ENCODE assay signal across 21 cellular contexts in genomic region chr6:138482816-138483215, GRCh38.
"Had no signal": no experiment of that assay in that cellular context is flagged by ENCODE, and none has a peak within 500 bp of the region (broad histone marks: within the 10 kb centered on the region; RNA-seq: fewer than 3 reads in every experiment).

No MANE protein-coding gene starts in this region.

- H3K4me1 Mint-ChIP-seq: natural killer cell; stimulated activated effector memory CD8-positive, alpha-beta T cell treated with anti-CD3 and anti-CD28 coated beads, Interleukin-12 subunit alpha, Interleukin-12 subunit beta, amount 100 ng/mL, for 72 hours had no signal

- H3K9me3 Mint-ChIP-seq: effector memory CD8-positive, alpha-beta T cell; natural killer cell; stimulated activated effector memory CD8-positive, alpha-beta T cell treated with anti-CD3 and anti-CD28 coated beads, Interleukin-12 subunit alpha, Interleukin-12 subunit beta, amount 100 ng/mL, for 72 hours had no signal

- H3K4me3 ChIP-seq: left lung, pancreas, prostate gland, right atrium auricular region, testis, tibial artery, upper lobe of left lung had no signal

- H3K27ac Mint-ChIP-seq: effector memory CD8-positive, alpha-beta T cell; natural killer cell; stimulated activated effector memory CD8-positive, alpha-beta T cell treated with anti-CD3 and anti-CD28 coated beads, Interleukin-12 subunit alpha, Interleukin-12 subunit beta, amount 100 ng/mL, for 72 hours had no signal

- H3K36me3 ChIP-seq: left lung, neutrophil, pancreas, prostate gland, right atrium auricular region, tibial artery, upper lobe of left lung had no signal

- H3K36me3 Mint-ChIP-seq: natural killer cell; stimulated activated effector memory CD8-positive, alpha-beta T cell treated with anti-CD3 and anti-CD28 coated beads, Interleukin-12 subunit alpha, Interleukin-12 subunit beta, amount 100 ng/mL, for 72 hours had no signal

- H3K27ac ChIP-seq: left lung, neutrophil, pancreas, prostate gland, right atrium auricular region, testis, tibial artery, upper lobe of left lung had no signal

- DNase-seq: cerebellar nuclear complex; cortex of kidney; effector memory CD8-positive, alpha-beta T cell; erythroblast; head of caudate nucleus; kidney; left lung; natural killer cell; pancreas; stimulated activated CD4-positive, alpha-beta T cell treated with anti-CD3 and anti-CD28 coated beads, Interleukin-2, amount 100 ng/mL, for 24 hours; stimulated activated CD4-positive, alpha-beta T cell treated with anti-CD3 and anti-CD28 coated beads, Interleukin-4, amount 100 ng/mL, for 24 hours; stimulated activated naive CD8-positive, alpha-beta T cell treated with anti-CD3 and anti-CD28 coated beads, Interleukin-15, Interleukin-2, amounts not matched to agents 100 U/mL and 50 U/mL, for 24 hours; substantia nigra; testis; tibial artery; upper lobe of left lung had no signal

- H3K9me3 ChIP-seq: left lung, neutrophil, pancreas, prostate gland, right atrium auricular region, testis, tibial artery, upper lobe of left lung had no signal

- H3K4me1 ChIP-seq: testis, tibial artery had no signal

- ATAC-seq: effector memory CD8-positive, alpha-beta T cell; left lung; natural killer cell; pancreas; sciatic nerve; stimulated activated effector memory CD8-positive, alpha-beta T cell treated with anti-CD3 and anti-CD28 coated beads, Interleukin-12 subunit alpha, Interleukin-12 subunit beta, amount 100 ng/mL, for 72 hours; stimulated activated naive CD8-positive, alpha-beta T cell treated with anti-CD3 and anti-CD28 coated beads, Interleukin-15, Interleukin-2, amounts not matched to agents 100 U/mL and 50 U/mL, for 24 hours had no signal

- H3K4me3 Mint-ChIP-seq: effector memory CD8-positive, alpha-beta T cell; natural killer cell; stimulated activated effector memory CD8-positive, alpha-beta T cell treated with anti-CD3 and anti-CD28 coated beads, Interleukin-12 subunit alpha, Interleukin-12 subunit beta, amount 100 ng/mL, for 72 hours had no signal

- H3K27me3 ChIP-seq: left lung, neutrophil, pancreas, right atrium auricular region, testis, tibial artery, upper lobe of left lung had no signal
